In the genomic region with DNA sequence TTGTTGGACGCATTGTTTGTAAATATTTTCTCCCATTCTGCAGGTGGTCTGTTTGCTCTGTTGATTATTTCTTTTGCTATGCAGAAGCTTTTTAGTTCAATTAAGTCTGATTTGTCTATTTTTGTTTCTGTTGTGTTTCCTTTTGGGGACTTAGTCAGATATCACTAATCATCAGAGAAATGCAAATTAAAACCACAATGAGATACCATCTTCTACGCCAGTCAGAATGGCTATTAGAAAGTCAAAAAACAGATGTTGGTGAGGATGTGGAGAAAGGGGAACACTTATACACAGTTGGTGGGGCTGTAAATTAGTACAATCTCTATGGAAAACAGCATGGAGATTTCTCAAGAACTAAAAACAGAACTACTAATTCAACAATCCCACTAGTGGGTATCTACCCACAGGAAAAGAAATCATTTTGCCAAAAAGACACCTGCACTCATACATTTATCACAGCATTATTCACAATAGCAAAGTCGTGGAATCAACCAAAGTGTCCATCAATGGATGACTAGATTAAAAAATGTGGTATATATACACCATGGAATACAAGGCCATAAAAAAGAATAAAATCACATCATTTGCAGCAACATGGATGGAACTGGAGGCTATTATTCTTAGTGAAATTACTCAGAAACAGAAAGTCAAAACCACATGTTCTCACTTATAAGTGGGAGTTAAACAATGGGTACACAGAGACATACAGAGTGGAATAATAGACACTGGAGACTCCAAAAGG, we compare ENCODE assay signal across 1 cellular context.
TF ChIP-seq lines count a peak whose summit lies in the region.

No MANE protein-coding gene starts in this region.

TF ChIP-seq in IMR-90, 13 proteins besides CTCF, POLR2A, EP300 and RAD21:
- TF ChIP-seq, protein P1, sequence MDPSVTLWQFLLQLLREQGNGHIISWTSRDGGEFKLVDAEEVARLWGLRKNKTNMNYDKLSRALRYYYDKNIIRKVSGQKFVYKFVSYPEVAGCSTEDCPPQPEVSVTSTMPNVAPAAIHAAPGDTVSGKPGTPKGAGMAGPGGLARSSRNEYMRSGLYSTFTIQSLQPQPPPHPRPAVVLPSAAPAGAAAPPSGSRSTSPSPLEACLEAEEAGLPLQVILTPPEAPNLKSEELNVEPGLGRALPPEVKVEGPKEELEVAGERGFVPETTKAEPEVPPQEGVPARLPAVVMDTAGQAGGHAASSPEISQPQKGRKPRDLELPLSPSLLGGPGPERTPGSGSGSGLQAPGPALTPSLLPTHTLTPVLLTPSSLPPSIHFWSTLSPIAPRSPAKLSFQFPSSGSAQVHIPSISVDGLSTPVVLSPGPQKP (IDR thresholded peaks at IDR 0.05; ENCODE audit: borderline replicate concordance, low read depth, low read length), result no peak
- TF ChIP-seq MXI1 (IDR thresholded peaks at IDR 0.05; ENCODE audit: borderline replicate concordance, low read depth, low read length) (no peak), BHLHE40 (IDR thresholded peaks at IDR 0.05; ENCODE audit: low read depth, low read length) (no peak), CHD1 (IDR thresholded peaks at IDR 0.05; ENCODE audit: low read depth, low read length) (no peak)
